ENCODE assay signal across 1 cellular context in the genomic region with DNA sequence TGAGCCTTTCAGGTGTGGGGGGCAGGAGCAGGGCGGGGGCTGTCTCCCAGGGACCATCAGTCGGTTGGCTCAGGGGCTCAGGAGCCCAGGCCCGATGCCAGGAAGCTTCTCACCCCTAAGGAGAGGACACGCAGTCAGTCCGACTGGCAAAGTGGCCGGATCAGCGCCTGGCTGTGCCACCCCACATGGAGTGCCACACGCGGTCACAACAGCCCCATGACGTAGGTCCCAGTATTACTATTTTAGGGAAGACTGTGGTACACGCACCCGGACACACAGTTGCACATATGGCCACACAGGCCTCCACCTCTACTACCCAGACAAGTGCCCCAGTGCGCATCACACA.
TF ChIP-seq lines count a peak whose summit lies in the region.

No MANE protein-coding gene starts in this region.

TF ChIP-seq in GM12878, 131 proteins besides CTCF, POLR2A, EP300 and RAD21 (continued from another document):
- no peak for TF ChIP-seq ZBTB40 (IDR thresholded peaks at IDR 0.05; ENCODE audit: borderline replicate concordance)
- no peak for TF ChIP-seq YY1 (IDR thresholded peaks at IDR 0.05; ENCODE audit: low read depth, low read length)
- TF ChIP-seq ZNF274 (IDR thresholded peaks at IDR 0.05; ENCODE audit: insufficient read depth, insufficient read length): no peak
- no peak for TF ChIP-seq PAX5 (IDR thresholded peaks at IDR 0.05; ENCODE audit: borderline replicate concordance, low read depth, low read length)
